ENCODE assay signal across 21 cellular contexts in the genomic region with DNA sequence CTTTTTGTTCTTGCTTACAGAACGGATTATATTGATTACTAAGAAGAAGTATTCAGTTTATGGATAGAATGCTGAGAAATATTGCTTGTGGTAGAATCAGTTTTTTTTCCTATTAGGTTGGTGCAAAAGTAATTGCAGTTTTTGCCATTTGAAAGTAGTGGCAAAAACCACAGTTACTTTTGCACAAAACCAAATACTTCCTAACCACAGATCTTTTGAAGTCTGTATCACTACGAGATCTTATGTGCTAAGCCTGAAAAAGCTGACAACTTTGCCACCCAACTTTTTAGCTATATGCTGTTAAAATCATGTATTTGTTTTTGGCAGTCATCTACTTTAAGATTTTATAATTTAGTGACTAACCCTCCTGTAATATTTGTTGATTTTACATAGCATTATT. TPM values are rescaled to one million over a fixed set of nuclear protein-coding genes. Genes with fewer than 3 reads are reported as not detected.
DNase-seq lines count a peak whose midpoint lies in the region; ATAC-seq, FAIRE-seq and TF ChIP-seq lines count a peak whose summit lies in the region.
"Had no signal": no experiment of that assay in that cellular context is flagged by ENCODE, and none has a peak within 500 bp of the region (broad histone marks: within the 10 kb centered on the region; RNA-seq: fewer than 3 reads in every experiment).

No MANE protein-coding gene starts in this region.

- DNase-seq in DND-41 (no peak), MM.1S (peak; percentile 78), urothelium cell line (ENCODE audit: low spot score) (no peak), posterior vena cava (ENCODE audit: low spot score) (no peak)
- DNase-seq in central memory CD4-positive, alpha-beta T cell = peak; percentile 1
- no peak for DNase-seq in activated naive CD4-positive, alpha-beta T cell treated with anti-CD3 and anti-CD28 coated beads, Interleukin-2, amount 50 U/mL, for 16 hours
- DNase-seq: BE2C, Calu3, DMS79 treated with DMSO at 0.1 percent for 48 hours, GOT3, HCEC 1CT, Karpas-422, NCI-H1105 treated with DMSO at 0.1 percent for 48 hours, NCI-H146, NCI-H1930, NCI-H2107, NCI-H524, NCI-H748 treated with DMSO at 0.1 percent for 48 hours, SK-N-SH, SW 1271 had no signal

- H3K4me3 ChIP-seq in DND-41 (ENCODE audit: low read depth in 1 of 2, low read length in 2 of 2) (no peak overlapping the region), MM.1S (ENCODE audit: low read length) (no peak overlapping the region)

- H3K4me1 ChIP-seq in DND-41 (ENCODE audit: insufficient read depth, low read length) (peaks cover 12% of the 10 kb centered on the region), MM.1S (ENCODE audit: low read length) (peaks cover 12% of the 10 kb centered on the region)
- H3K4me1 ChIP-seq: BE2C had no signal

- H4K20me1 ChIP-seq in DND-41 (ENCODE audit: insufficient read depth, low read length) = no peaks in the 10 kb centered on the region; the same call in 1 of the 2 replicates
- H4K20me1 ChIP-seq in MM.1S (ENCODE audit: insufficient read depth, low read length) = peaks cover 10% of the 10 kb centered on the region; the same call in 1 of the 2 replicates

- H3K9me2 ChIP-seq in MM.1S (replicated peaks; ENCODE audit: insufficient read depth, low read length) = no peaks in the 10 kb centered on the region
- H3K9me2 ChIP-seq: SK-N-SH had no signal

- H3K27me3 ChIP-seq in DND-41 (ENCODE audit: insufficient read depth, low read length, poor library complexity) (no peaks in the 10 kb centered on the region), MM.1S (replicated peaks; ENCODE audit: insufficient read depth, low read length) (no peaks in the 10 kb centered on the region)
- H3K27me3 ChIP-seq: BE2C had no signal

- H2AFZ ChIP-seq in DND-41 (ENCODE audit: low read depth, low read length) (no peak overlapping the region), MM.1S (ENCODE audit: low read length) (no peak overlapping the region)

- no peaks in the 10 kb centered on the region for H3K9me3 ChIP-seq in DND-41 (ENCODE audit: insufficient read depth, low read length, severe bottlenecking)
- H3K9me3 ChIP-seq in MM.1S (replicated peaks; ENCODE audit: insufficient read depth, low read length) = no peaks in the 10 kb centered on the region
- H3K9me3 ChIP-seq: BE2C, SK-N-SH had no signal

- H3K27ac ChIP-seq in DND-41 (ENCODE audit: low read length) = no peak overlapping the region
- H3K27ac ChIP-seq in MM.1S (ENCODE audit: low read length) = no peak overlapping the region; the same call in 1 of the 2 replicates

- H3K9ac ChIP-seq in DND-41 (ENCODE audit: low read depth, low read length) = no peak overlapping the region
- H3K9ac ChIP-seq in MM.1S (ENCODE audit: low read length) = no peak overlapping the region
- H3K9ac ChIP-seq: SK-N-SH had no signal

- H3F3A ChIP-seq in MM.1S (ENCODE audit: insufficient read depth, low read length) = peaks cover 10% of the 10 kb centered on the region

- FAIRE-seq in urothelium cell line (lab: Jason Lieb, UNC) = no peak

- peaks cover 45% of the 10 kb centered on the region for H3K36me3 ChIP-seq in DND-41 (ENCODE audit: insufficient read depth, low read length)
- H3K36me3 ChIP-seq in MM.1S (replicated peaks; ENCODE audit: insufficient read depth, low read length) = peaks cover 39% of the 10 kb centered on the region
- H3K36me3 ChIP-seq: BE2C had no signal

- H3K4me2 ChIP-seq in DND-41 (ENCODE audit: insufficient read depth, low read length) (no peak overlapping the region), MM.1S (ENCODE audit: low read depth, low read length) (peak overlapping the region; percentile 30)
- H3K4me2 ChIP-seq: SK-N-SH had no signal

- intact Hi-C loops in posterior vena cava (cut with DNase I) = no loop called here

- TF ChIP-seq CTCF in DND-41 (IDR thresholded peaks at IDR 0.05; ENCODE audit: borderline replicate concordance, extremely low read depth, low read length, poor library complexity, severe bottlenecking) (no peak), MM.1S (IDR thresholded peaks at IDR 0.05; ENCODE audit: low read length) (no peak)

- ATAC-seq in DND-41 (ENCODE audit: insufficient read depth, low read depth) (peak; percentile 98), GM18868 (IDR thresholded peaks at IDR 0.05; ENCODE audit: unreplicated experiment) (peak; percentile 67)

- H3K79me2 ChIP-seq in DND-41 (ENCODE audit: insufficient read depth, low read length) (no peaks in the 10 kb centered on the region), MM.1S (ENCODE audit: low read length) (peaks cover 4% of the 10 kb centered on the region; the same call in 1 of the 2 replicates)

RNA-seq across cellular contexts. Expression of gene DNAJC10, which starts 24.6 kb away (rescaled TPM):
- 100 to 1,000 TPM; 103 TPM for total RNA-seq in posterior vena cava

Comparison
In these comparisons a context has a peak if more than half of its experiments do, and no peak if none do; other contexts are left out.
1. DNase-seq: peak in MM.1S (single experiment) and central memory CD4-positive, alpha-beta T cell (single experiment); none in DND-41 (single experiment), activated naive CD4-positive, alpha-beta T cell treated with anti-CD3 and anti-CD28 coated beads, Interleukin-2, amount 50 U/mL, for 16 hours (single experiment), urothelium cell line (single experiment) and posterior vena cava (single experiment).